ENCODE assay signal across 10 cellular contexts in genomic region chr17:68955181-68955841, GRCh38. TPM values are rescaled to one million over a fixed set of nuclear protein-coding genes. Genes with fewer than 3 reads are reported as not detected.
DNase-seq lines count a peak whose midpoint lies in the region; ATAC-seq and TF ChIP-seq lines count a peak whose summit lies in the region.
"Had no signal": no experiment of that assay in that cellular context is flagged by ENCODE, and none has a peak within 500 bp of the region (broad histone marks: within the 10 kb centered on the region; RNA-seq: fewer than 3 reads in every experiment).

Gene ABCA8, minus strand, starts transcription at chr17:68955392. Its CDS starts 13,358 bp downstream, at chr17:68942034.

- in situ Hi-C loops in brain microvascular endothelial cell (cut with HindIII; ENCODE audit: low pct_ligation_motif_present, low sequenced_read_pairs), result no loop called here

- no peaks in the 10 kb centered on the region for H3K36me3 ChIP-seq in brain microvascular endothelial cell (replicated peaks)
- H3K36me3 ChIP-seq: BLaER1 treated with 17β-estradiol and CSF1 and Interleukin-3, amounts not matched to agents 10 nM and 100 nM had no signal

- H3K4me3 ChIP-seq in brain microvascular endothelial cell (ENCODE audit: low read depth, low read length), result peak within 1 kb of the TSS; percentile 43
- H3K4me3 ChIP-seq: BLaER1 treated with 17β-estradiol and CSF1 and Interleukin-3, amounts not matched to agents 10 nM and 100 nM had no signal

- intact Hi-C loops in sciatic nerve (cut with DNase I), result no loop called here

- DNase-seq in C1 segment of cervical spinal cord (lab: John Stamatoyannopoulos, UW), result peak in 8 of 14 donors; percentile 2 to 35 (median 11)
- peak; percentile 86 for DNase-seq in brain microvascular endothelial cell
- DNase-seq in hippocampal formation (lab: John Stamatoyannopoulos, UW), result peak; percentile 33 to 83
- peak; percentile 63 for DNase-seq in sciatic nerve (ENCODE audit: low spot score)
- DNase-seq in RKO (ENCODE audit: low spot score), result no peak
- no peak for DNase-seq in NCI-H2107 treated with DMSO at 0.1 percent for 48 hours (lab: John Stamatoyannopoulos, UW; ENCODE audit: unreplicated experiment)
- no peak for DNase-seq in DMS153 treated with DMSO at 0.1 percent for 48 hours (lab: John Stamatoyannopoulos, UW; ENCODE audit: unreplicated experiment)

- no peaks in the 10 kb centered on the region for H3K27me3 ChIP-seq in brain microvascular endothelial cell (replicated peaks)
- H3K27me3 ChIP-seq: BLaER1 treated with 17β-estradiol and CSF1 and Interleukin-3, amounts not matched to agents 10 nM and 100 nM had no signal

- TF ChIP-seq CTCF in brain microvascular endothelial cell (IDR thresholded peaks at IDR 0.05; ENCODE audit: low read depth, low read length, missing control alignments), result no peak

- H3K27ac ChIP-seq in brain microvascular endothelial cell, result peak within 1 kb of the TSS; percentile 73
- H3K27ac ChIP-seq: BLaER1 treated with 17β-estradiol and CSF1 and Interleukin-3, amounts not matched to agents 10 nM and 100 nM had no signal

- peak; percentile 93 for ATAC-seq in sciatic nerve
- ATAC-seq in GM18909 (IDR thresholded peaks at IDR 0.05; ENCODE audit: poor library complexity, unreplicated experiment), result no peak
- ATAC-seq: HCT116 had no signal

RNA-seq across cellular contexts. Expression of gene ABCA8, which starts in this region (rescaled TPM):
- 383 TPM for total RNA-seq in sciatic nerve

Comparison
In these comparisons a context has a peak if more than half of its experiments do, and no peak if none do; other contexts are left out.
1. DNase-seq: peak in C1 segment of cervical spinal cord (8 of 14), brain microvascular endothelial cell (single experiment), hippocampal formation (2 of 2) and sciatic nerve (single experiment); none in RKO (single experiment), NCI-H2107 treated with DMSO at 0.1 percent for 48 hours (single experiment) and DMS153 treated with DMSO at 0.1 percent for 48 hours (single experiment).